19 cellular contexts compared by ENCODE assay signal in genomic region chr15:57606816-57607215, GRCh38. TPM values are rescaled to one million over a fixed set of nuclear protein-coding genes. Genes with fewer than 3 reads are reported as not detected.
DNase-seq lines count a peak whose midpoint lies in the region; ATAC-seq and TF ChIP-seq lines count a peak whose summit lies in the region.
"Had no signal": no experiment of that assay in that cellular context is flagged by ENCODE, and none has a peak within 500 bp of the region (broad histone marks: within the 10 kb centered on the region; RNA-seq: fewer than 3 reads in every experiment).

No MANE protein-coding gene starts in this region.

- no peaks in the 10 kb centered on the region for H3K79me1 ChIP-seq in mesendoderm (ENCODE audit: low read length)

- H3K27me3 ChIP-seq in PC-9 (ENCODE audit: insufficient read depth, low read depth) (no peaks in the 10 kb centered on the region), hepatocyte (no peaks in the 10 kb centered on the region), stomach smooth muscle (ENCODE audit: control insufficient read depth in 1 of 2, insufficient read depth in 2 of 2, low read length in 2 of 2) (no peaks in the 10 kb centered on the region), mesendoderm (ENCODE audit: insufficient read depth, low read length, poor library complexity) (no peaks in the 10 kb centered on the region)
- H3K27me3 ChIP-seq: sigmoid colon, testis had no signal

- ATAC-seq in GM21515 (IDR thresholded peaks at IDR 0.05; ENCODE audit: unreplicated experiment) (no peak), HG02678 (IDR thresholded peaks at IDR 0.05; ENCODE audit: unreplicated experiment) (no peak)
- ATAC-seq: activated CD8-positive, alpha-beta T cell treated with anti-CD3 and anti-CD28 coated beads, Interleukin-2, amount 10 ng/mL, durations not matched to agents 7 days and 5 days had no signal

- no peak overlapping the region for H4K8ac ChIP-seq in mesendoderm (ENCODE audit: low read depth, low read length)

- CTCF ChIA-PET in PC-9 (lab: Charles Lee): no interaction called here

- H4K5ac ChIP-seq in mesendoderm (ENCODE audit: low read length): no peak overlapping the region

- H4K20me1 ChIP-seq in PC-9 (ENCODE audit: insufficient read depth): no peaks in the 10 kb centered on the region
- H4K20me1 ChIP-seq in hepatocyte (ENCODE audit: insufficient read depth, poor library complexity, severe bottlenecking): no peaks in the 10 kb centered on the region

- no peak overlapping the region for H3K4ac ChIP-seq in mesendoderm (ENCODE audit: low read depth, low read length)

- H3K18ac ChIP-seq in mesendoderm (ENCODE audit: low read length): no peak overlapping the region

- H3K9me3 ChIP-seq in PC-9 (ENCODE audit: insufficient read depth, low read depth): no peaks in the 10 kb centered on the region
- H3K9me3 ChIP-seq in hepatocyte (ENCODE audit: low read depth): no peaks in the 10 kb centered on the region
- no peaks in the 10 kb centered on the region for H3K9me3 ChIP-seq in stomach smooth muscle (ENCODE audit: control insufficient read depth in 2 of 2, low read length in 2 of 2)
- H3K9me3 ChIP-seq: sigmoid colon, testis had no signal

- no peaks in the 10 kb centered on the region; the same call in 1 of the 2 replicates for H3K79me2 ChIP-seq in PC-9 (ENCODE audit: low read depth)
- peaks cover 34% of the 10 kb centered on the region for H3K79me2 ChIP-seq in hepatocyte
- H3K79me2 ChIP-seq in mesendoderm (ENCODE audit: control insufficient read depth, insufficient read depth, low read length): no peaks in the 10 kb centered on the region

- no peak overlapping the region for H2AFZ ChIP-seq in PC-9
- H2AFZ ChIP-seq in hepatocyte: no peak overlapping the region

- no peak overlapping the region for H2BK5ac ChIP-seq in mesendoderm (ENCODE audit: low read length)

- no peak overlapping the region for H3K9ac ChIP-seq in stomach smooth muscle (ENCODE audit: low read length in 2 of 2)
- no peak overlapping the region for H3K9ac ChIP-seq in mesendoderm (ENCODE audit: low read length)

- H2AK5ac ChIP-seq in mesendoderm (ENCODE audit: low read length): no peak overlapping the region

- no peak overlapping the region for H2BK120ac ChIP-seq in mesendoderm (ENCODE audit: low read depth, low read length)

- no peak overlapping the region for H3K23ac ChIP-seq in mesendoderm (ENCODE audit: low read length)

- DNase-seq in PC-9 (no peak), cerebellar cortex (ENCODE audit: low spot score) (peak; percentile 72), hepatocyte (ENCODE audit: low spot score) (no peak), mesendoderm (no peak)
- DNase-seq: activated CD4-positive, CD25-positive, alpha-beta regulatory T cell; activated CD8-positive, alpha-beta T cell treated with anti-CD3 and anti-CD28 coated beads, Interleukin-2, amount 10 ng/mL, durations not matched to agents 7 days and 5 days; activated T-cell treated with anti-CD3 and anti-CD28 coated beads, Interleukin-2, amount 50 U/mL, for 24 hours; CD4-positive, alpha-beta memory T cell; dorsolateral prefrontal cortex; foreskin melanocyte; H9; NCI-H1417 treated with DMSO at 0.1 percent for 48 hours; NCI-H510A treated with DMSO at 0.1 percent for 48 hours; posterior cingulate gyrus; sigmoid colon; testis had no signal

- peaks cover 20% of the 10 kb centered on the region; the same call in 1 of the 2 replicates for H3F3A ChIP-seq in PC-9 (ENCODE audit: insufficient read depth, low read depth)

- no peak overlapping the region for H3K4me3 ChIP-seq in PC-9
- H3K4me3 ChIP-seq in hepatocyte: no peak overlapping the region
- no peak overlapping the region for H3K4me3 ChIP-seq in stomach smooth muscle (ENCODE audit: low read length in 2 of 2)
- H3K4me3 ChIP-seq in mesendoderm (ENCODE audit: low read length): no peak overlapping the region
- H3K4me3 ChIP-seq: dorsolateral prefrontal cortex, sigmoid colon, testis had no signal

- no peak overlapping the region for H3K56ac ChIP-seq in mesendoderm (ENCODE audit: low read length)

- POLR2A ChIA-PET in PC-9 (lab: Charles Lee; ENCODE audit: unreplicated experiment): no interaction called here

- H3K4me1 ChIP-seq in PC-9 (replicated peaks; ENCODE audit: insufficient read depth) (peaks cover 33% of the 10 kb centered on the region), hepatocyte (ENCODE audit: insufficient read depth) (peaks cover 42% of the 10 kb centered on the region), stomach smooth muscle (ENCODE audit: control insufficient read depth, insufficient read depth, low read length) (peaks cover 33% of the 10 kb centered on the region), mesendoderm (ENCODE audit: control insufficient read depth, low read depth, low read length) (no peaks in the 10 kb centered on the region)
- H3K4me1 ChIP-seq: testis had no signal

- peak overlapping the region; percentile 90 for H3K27ac ChIP-seq in PC-9
- peak overlapping the region; percentile 96 for H3K27ac ChIP-seq in hepatocyte
- peak overlapping the region; percentile 37 for H3K27ac ChIP-seq in stomach smooth muscle (ENCODE audit: low read length)
- no peak overlapping the region for H3K27ac ChIP-seq in mesendoderm (ENCODE audit: low read depth, low read length)
- H3K27ac ChIP-seq: dorsolateral prefrontal cortex, testis had no signal

- H3K4me2 ChIP-seq in PC-9 (peak overlapping the region; percentile 59), hepatocyte (no peak overlapping the region), mesendoderm (ENCODE audit: low read length) (no peak overlapping the region)

- no TSS peak for BruUV-seq in PC-9 (replicated peaks; lab: Mats Ljungman, UMichigan)

- H3K36me3 ChIP-seq in PC-9 (ENCODE audit: low read depth) (no peaks in the 10 kb centered on the region), hepatocyte (replicated peaks; ENCODE audit: insufficient read depth, low read depth) (no peaks in the 10 kb centered on the region), stomach smooth muscle (ENCODE audit: control insufficient read depth in 2 of 2, insufficient read depth in 2 of 2, low read length in 2 of 2) (peaks cover 0 to 3% of the 10 kb centered on the region in 2 donors), mesendoderm (ENCODE audit: control insufficient read depth, insufficient read depth, low read length) (no peaks in the 10 kb centered on the region)

- H2BK15ac ChIP-seq in mesendoderm (replicated peaks; ENCODE audit: low read depth): no peak overlapping the region

- no peak for TF ChIP-seq CTCF in PC-9 (conservative IDR thresholded peaks at IDR 0.05)
- TF ChIP-seq CTCF in hepatocyte (IDR thresholded peaks at IDR 0.05; ENCODE audit: poor library complexity): no peak

- no peaks in the 10 kb centered on the region for H3K9me2 ChIP-seq in PC-9 (ENCODE audit: insufficient read depth)
- H3K9me2 ChIP-seq in hepatocyte (replicated peaks; ENCODE audit: insufficient read depth): no peaks in the 10 kb centered on the region

- intact Hi-C loops in PC-9 (cut with micrococcal nuclease; ENCODE audit: unreplicated experiment): loop anchor here (1.0 to 2.0 kb wide), 3 partner anchors 10 to 36 kb away; no protein-coding TSS in a partner anchor

- 83% methylated on average over 1 of the region's 1 CpG for WGBS in hepatocyte (ENCODE audit: low lambda C conversion rate, missing lambda C conversion rate)
- no CpG with 5 or more reads among the region's 1 CpG for WGBS in mesendoderm (ENCODE audit: extremely low coverage, insufficient coverage, low lambda C conversion rate)

RNA-seq across cellular contexts. Expression of gene MYZAP, which starts 15.1 kb away (rescaled TPM):
- 3.5 and 5.9 TPM in 2 replicates for total RNA-seq in PC-9 (2021)
- total RNA-seq in hepatocyte: 15.5 and 20.3 TPM in 2 replicates
- 12.0 and 17.0 TPM in 2 replicates for polyA plus RNA-seq in hepatocyte
- 0.59 TPM for polyA plus RNA-seq in mesendoderm (2013, experiment 1 of 2)
- polyA plus RNA-seq in mesendoderm (2013, experiment 2 of 2): 0.81 TPM
- total RNA-seq: activated CD8-positive, alpha-beta T cell treated with anti-CD3 and anti-CD28 coated beads, Interleukin-2, amount 10 ng/mL, durations not matched to agents 7 days and 5 days had no signal
